8 cellular contexts compared by ENCODE assay signal in genomic region chr4:72701987-72702819, GRCh38.
DNase-seq lines count a peak whose midpoint lies in the region; ATAC-seq, FAIRE-seq and TF ChIP-seq lines count a peak whose summit lies in the region.

No MANE protein-coding gene starts in this region.

- H3K27ac ChIP-seq in adrenal gland (no peak overlapping the region), hepatocyte (no peak overlapping the region), skeletal muscle tissue (ENCODE audit: low read depth, low read length) (no peak overlapping the region)

- H3K27me3 ChIP-seq in adrenal gland: no peaks in the 10 kb centered on the region
- H3K27me3 ChIP-seq in hepatocyte: no peaks in the 10 kb centered on the region
- H3K27me3 ChIP-seq in skeletal muscle tissue (ENCODE audit: control insufficient read depth in 3 of 3, insufficient read depth in 3 of 3, low read length in 3 of 3): no peaks in the 10 kb centered on the region

- H4K20me1 ChIP-seq in hepatocyte (ENCODE audit: insufficient read depth, poor library complexity, severe bottlenecking): no peaks in the 10 kb centered on the region

- H3K9me3 ChIP-seq in adrenal gland (replicated peaks in 1 of 3) (no peaks in the 10 kb centered on the region), hepatocyte (ENCODE audit: low read depth) (no peaks in the 10 kb centered on the region), skeletal muscle tissue (ENCODE audit: control insufficient read depth in 3 of 3, low read length in 3 of 3) (no peaks in the 10 kb centered on the region)

- H3K79me2 ChIP-seq in hepatocyte: no peaks in the 10 kb centered on the region

- H3K36me3 ChIP-seq in adrenal gland (replicated peaks in 1 of 2) (no peaks in the 10 kb centered on the region), hepatocyte (replicated peaks; ENCODE audit: insufficient read depth, low read depth) (no peaks in the 10 kb centered on the region), skeletal muscle tissue (ENCODE audit: control insufficient read depth in 3 of 3, insufficient read depth in 3 of 3, low read length in 3 of 3) (no peaks in the 10 kb centered on the region)

- intact Hi-C loops in adrenal gland (cut with DNase I): loop anchor here (10.0 kb wide), 1 partner anchor 313 kb away; no protein-coding TSS in a partner anchor

- FAIRE-seq in D721Med (lab: Jason Lieb, UNC): peak; percentile 68

- H3K4me1 ChIP-seq in adrenal gland (replicated peaks in 1 of 2) (no peaks in the 10 kb centered on the region), hepatocyte (ENCODE audit: insufficient read depth) (no peaks in the 10 kb centered on the region), skeletal muscle tissue (ENCODE audit: control insufficient read depth in 3 of 3, insufficient read depth in 3 of 3, low read length in 3 of 3) (no peaks in the 10 kb centered on the region)

- TF ChIP-seq CTCF in D721Med (IDR thresholded peaks at IDR 0.05; ENCODE audit: insufficient read depth, missing control alignments) (peak; percentile 70), adrenal gland (IDR thresholded peaks at IDR 0.05) (peak; percentile 27 to 61 (median 50)), hepatocyte (IDR thresholded peaks at IDR 0.05; ENCODE audit: poor library complexity) (peak; percentile 74)

- no peak for TF ChIP-seq POLR2A in adrenal gland (IDR thresholded peaks at IDR 0.05)

- 10 to 12% (median 11%) methylated on average over 7 of the region's 7 CpGs for WGBS in adrenal gland, 4 donors
- 24% methylated on average over 7 of the region's 7 CpGs for WGBS in hepatocyte (ENCODE audit: low lambda C conversion rate, missing lambda C conversion rate)

- H3K4me3 ChIP-seq in adrenal gland: peak overlapping the region in 2 of 4 donors; percentile 2 to 59
- H3K4me3 ChIP-seq in hepatocyte: peak overlapping the region; percentile 19
- H3K4me3 ChIP-seq in skeletal muscle tissue (ENCODE audit: low read length in 3 of 3): peak overlapping the region; percentile 41 to 55 (median 46)

- DNase-seq in D721Med (ENCODE audit: insufficient read length, low spot score): no peak
- DNase-seq in NCI-H748 (lab: John Stamatoyannopoulos, UW; ENCODE audit: unreplicated experiment): peak; percentile 27
- DNase-seq in adrenal gland: peak; percentile 15 to 55 (median 37)
- DNase-seq in hepatocyte (ENCODE audit: low spot score): peak; percentile 79
- no peak for DNase-seq in NCI-H2227 (lab: John Stamatoyannopoulos, UW; ENCODE audit: unreplicated experiment)

- ATAC-seq in GM19025 (IDR thresholded peaks at IDR 0.05; ENCODE audit: low read depth, unreplicated experiment): peak; percentile 70
- ATAC-seq in HG03354 (IDR thresholded peaks at IDR 0.05; ENCODE audit: poor library complexity, severe bottlenecking, unreplicated experiment): peak; percentile 86

- peak overlapping the region in 2 of 3 donors; percentile 8 to 34 for H3K9ac ChIP-seq in skeletal muscle tissue (ENCODE audit: low read depth in 1 of 3, low read length in 3 of 3)

- H3K4me2 ChIP-seq in hepatocyte: peak overlapping the region; percentile 65

- H3K9me2 ChIP-seq in hepatocyte (replicated peaks; ENCODE audit: insufficient read depth): no peaks in the 10 kb centered on the region

- peak overlapping the region; percentile 27 for H2AFZ ChIP-seq in hepatocyte

Comparison
In these comparisons a context has a peak if more than half of its experiments do, and no peak if none do; other contexts are left out.
1. DNase-seq: peak in NCI-H748 (single experiment), adrenal gland (7 of 7) and hepatocyte (single experiment); none in D721Med (single experiment) and NCI-H2227 (single experiment).
2. Peak in every context shown above with its lines, with median percentiles within 50 percentile points of each other: CTCF ChIP-seq.